Comparison of ENCODE assay signal across 20 cellular contexts in genomic region chr4:38495481-38495880, GRCh38.
"Had no signal": no experiment of that assay in that cellular context is flagged by ENCODE, and none has a peak within 500 bp of the region (broad histone marks: within the 10 kb centered on the region; RNA-seq: fewer than 3 reads in every experiment).

No MANE protein-coding gene starts in this region.

- ATAC-seq: activated naive CD4-positive, alpha-beta T cell treated with anti-CD3 and anti-CD28 coated beads, Interleukin-2, amount 50 U/mL, for 72 hours; left cardiac atrium; naive thymus-derived CD4-positive, alpha-beta T cell; psoas muscle; SK-N-SH treated with all-trans-retinoic acid at 6 μM for 48 hours had no signal

- H3K9me3 ChIP-seq: breast epithelium, psoas muscle, right atrium auricular region, thoracic aorta, upper lobe of left lung had no signal

- H3K36me3 ChIP-seq: breast epithelium, right atrium auricular region, thoracic aorta, upper lobe of left lung had no signal

- H3K4me3 ChIP-seq: breast epithelium, coronary artery, psoas muscle, right atrium auricular region, thoracic aorta, upper lobe of left lung had no signal

- H3K4me1 ChIP-seq: breast epithelium, psoas muscle had no signal

- DNase-seq: activated gamma-delta T cell treated with Interleukin-2 at 50 U/mL for 16 hours; activated T-cell treated with anti-CD3 and anti-CD28 coated beads, Interleukin-2, amount 50 U/mL, for 1 hour; erythroblast; foreskin fibroblast; left cardiac atrium; naive thymus-derived CD4-positive, alpha-beta T cell; psoas muscle; stimulated activated CD4-positive, alpha-beta T cell treated with anti-CD3 and anti-CD28 coated beads, Interleukin-4, amount 100 ng/mL, for 24 hours; stimulated activated naive CD4-positive, alpha-beta T cell treated with Interleukin-2 at 50 U/mL for 16 hours; T-helper 9 cell; upper lobe of left lung had no signal

- H3K27ac ChIP-seq: breast epithelium, coronary artery, psoas muscle, right atrium auricular region, thoracic aorta, upper lobe of left lung had no signal

- H3K27me3 ChIP-seq: breast epithelium, right atrium auricular region, upper lobe of left lung had no signal

- FAIRE-seq: astrocyte, endometrium, islet of Langerhans had no signal
